Comparison of ENCODE assay signal across 8 cellular contexts in the genomic region with DNA sequence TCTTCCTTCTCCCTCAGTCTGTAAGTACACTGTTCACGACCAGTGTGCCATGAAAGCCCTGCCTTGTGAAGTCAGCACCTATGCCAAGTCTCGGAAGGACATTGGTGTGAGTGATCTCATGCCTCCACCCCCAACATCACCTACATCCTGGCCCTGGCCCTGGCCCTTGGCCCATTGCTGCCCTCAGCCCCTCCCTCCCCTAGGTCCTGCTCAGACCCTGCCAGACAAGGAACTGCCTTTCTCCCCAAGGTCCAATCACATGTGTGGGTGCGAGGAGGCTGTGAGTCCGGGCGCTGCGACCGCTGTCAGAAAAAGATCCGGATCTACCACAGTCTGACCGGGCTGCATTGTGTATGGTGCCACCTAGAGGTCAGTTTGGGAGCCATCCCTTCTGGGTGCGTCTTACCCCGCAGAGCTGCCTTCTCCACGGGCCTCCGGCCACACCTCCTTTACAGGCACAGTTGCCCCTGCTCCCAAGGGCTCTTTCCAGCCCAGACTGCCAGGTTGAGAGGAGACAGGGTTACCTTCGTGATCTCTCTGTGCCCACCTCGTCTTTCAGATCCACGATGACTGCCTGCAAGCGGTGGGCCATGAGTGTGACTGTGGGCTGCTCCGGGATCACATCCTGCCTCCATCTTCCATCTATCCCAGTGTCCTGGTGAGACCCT. TPM values are rescaled to one million over a fixed set of nuclear protein-coding genes. Genes with fewer than 3 reads are reported as not detected.
DNase-seq lines count a peak whose midpoint lies in the region; ATAC-seq lines count a peak whose summit lies in the region.

No MANE protein-coding gene starts in this region.

- peak; percentile 71 to 88 (median 78) for DNase-seq in CD8-positive, alpha-beta memory T cell
- DNase-seq in NCI-H748 treated with DMSO at 0.1 percent for 48 hours (lab: John Stamatoyannopoulos, UW) = peak; percentile 76
- DNase-seq in activated CD4-positive, alpha-beta memory T cell treated with anti-CD3 and anti-CD28 coated beads for 36 hours = peak; percentile 89
- peak; percentile 73 for DNase-seq in effector CD8-positive, alpha-beta T cell (lab: John Stamatoyannopoulos, UW)
- DNase-seq in memory B cell (ENCODE audit: low spot score in 2 of 2) = peak; percentile 81 to 85
- DNase-seq in stimulated activated CD8-positive, alpha-beta memory T cell treated with anti-CD3 and anti-CD28 coated beads, Interleukin-15, amount 100 ng/mL, for 24 hours (ENCODE audit: low read depth) = peak; percentile 44

- no peaks in the 10 kb centered on the region for H3K27me3 Mint-ChIP-seq in CD8-positive, alpha-beta memory T cell
- no peaks in the 10 kb centered on the region for H3K27me3 Mint-ChIP-seq in activated CD4-positive, alpha-beta memory T cell treated with anti-CD3 and anti-CD28 coated beads for 36 hours
- no peaks in the 10 kb centered on the region for H3K27me3 Mint-ChIP-seq in memory B cell

- H3K9me3 Mint-ChIP-seq in CD8-positive, alpha-beta memory T cell = no peaks in the 10 kb centered on the region
- no peaks in the 10 kb centered on the region for H3K9me3 Mint-ChIP-seq in activated CD4-positive, alpha-beta memory T cell treated with anti-CD3 and anti-CD28 coated beads for 36 hours
- H3K9me3 Mint-ChIP-seq in memory B cell = no peaks in the 10 kb centered on the region

- H3K9me3 ChIP-seq in CD8-positive, alpha-beta memory T cell (ENCODE audit: low read length) = no peaks in the 10 kb centered on the region

- peaks cover 9 to 97% (median 24%) of the 10 kb centered on the region in 3 donors for H3K36me3 Mint-ChIP-seq in CD8-positive, alpha-beta memory T cell
- H3K36me3 Mint-ChIP-seq in activated CD4-positive, alpha-beta memory T cell treated with anti-CD3 and anti-CD28 coated beads for 36 hours = peaks cover 72% of the 10 kb centered on the region
- H3K36me3 Mint-ChIP-seq in memory B cell = peaks cover 44% of the 10 kb centered on the region

- peaks cover 71% of the 10 kb centered on the region for H3K36me3 ChIP-seq in CD8-positive, alpha-beta memory T cell (ENCODE audit: insufficient read depth, low read length)

- CTCF ChIA-PET in CD8-positive, alpha-beta memory T cell (lab: Charles Lee) = interaction anchor here (0.6 to 11.4 kb wide), 29 partner anchors 10 to 730 kb away, joined by 3 to 96 read pairs (median 4); a partner anchor contains a TSS
- CTCF ChIA-PET in activated CD4-positive, alpha-beta memory T cell treated with anti-CD3 and anti-CD28 coated beads for 36 hours (lab: Charles Lee) = interaction anchor here (0.5 to 10.8 kb wide), 25 partner anchors 9 to 282 kb away, joined by 3 to 130 read pairs (median 5); a partner anchor contains a TSS

- H3K4me3 ChIP-seq in CD8-positive, alpha-beta memory T cell (ENCODE audit: low read length) = no peak overlapping the region

- intact Hi-C loops in activated CD4-positive, alpha-beta memory T cell treated with anti-CD3 and anti-CD28 coated beads for 36 hours (cut with micrococcal nuclease) = loop anchor here (1.0 kb wide), 1 partner anchor 10 kb away; no protein-coding TSS in a partner anchor

- peaks cover 60 to 80% (median 80%) of the 10 kb centered on the region in 3 donors for H3K4me1 Mint-ChIP-seq in CD8-positive, alpha-beta memory T cell
- peaks cover 78% of the 10 kb centered on the region for H3K4me1 Mint-ChIP-seq in activated CD4-positive, alpha-beta memory T cell treated with anti-CD3 and anti-CD28 coated beads for 36 hours (ENCODE audit: low read depth)
- H3K4me1 Mint-ChIP-seq in memory B cell = peaks cover 27% of the 10 kb centered on the region

- peak overlapping the region; percentile 67 to 97 (median 90) for H3K27ac Mint-ChIP-seq in CD8-positive, alpha-beta memory T cell
- H3K27ac Mint-ChIP-seq in activated CD4-positive, alpha-beta memory T cell treated with anti-CD3 and anti-CD28 coated beads for 36 hours = peak overlapping the region; percentile 55
- peak overlapping the region; percentile 66 for H3K27ac Mint-ChIP-seq in memory B cell

- POLR2A ChIA-PET in CD8-positive, alpha-beta memory T cell (lab: Charles Lee) = interaction anchor here (0.5 to 2.5 kb wide), 11 partner anchors 8 to 202 kb away, joined by 3 to 12 read pairs (median 5); a partner anchor contains a TSS
- POLR2A ChIA-PET in activated CD4-positive, alpha-beta memory T cell treated with anti-CD3 and anti-CD28 coated beads for 36 hours (lab: Charles Lee) = interaction anchor here (0.7 to 1.1 kb wide), 3 partner anchors 10 to 34 kb away, joined by 3 to 9 read pairs (median 3); a partner anchor contains a TSS

- peaks cover 71% of the 10 kb centered on the region for H3K4me1 ChIP-seq in CD8-positive, alpha-beta memory T cell (ENCODE audit: insufficient read depth, low read length)

- H3K27me3 ChIP-seq in CD8-positive, alpha-beta memory T cell (ENCODE audit: insufficient read depth, low read length, poor library complexity, severe bottlenecking) = no peaks in the 10 kb centered on the region

- ATAC-seq in GM19452 (IDR thresholded peaks at IDR 0.05; ENCODE audit: unreplicated experiment) (peak; percentile 98), HG03571 (IDR thresholded peaks at IDR 0.05; ENCODE audit: unreplicated experiment) (peak; percentile 85), memory B cell (ENCODE audit: low read depth) (peak; percentile 100)

- H3K4me3 Mint-ChIP-seq in CD8-positive, alpha-beta memory T cell = peak overlapping the region in 4 of 7 donors; percentile 24 to 60 (median 45)
- H3K4me3 Mint-ChIP-seq in activated CD4-positive, alpha-beta memory T cell treated with anti-CD3 and anti-CD28 coated beads for 36 hours = no peak overlapping the region
- peak overlapping the region; percentile 8 for H3K4me3 Mint-ChIP-seq in memory B cell

- no peak overlapping the region for H3K27ac ChIP-seq in CD8-positive, alpha-beta memory T cell (ENCODE audit: low read depth, low read length)

RNA-seq across cellular contexts. Expression of a gene that starts 9.2 kb away (rescaled TPM):
- 100 to 1,000 TPM; 221 to 236 TPM for total RNA-seq in CD8-positive, alpha-beta memory T cell
- 234 TPM for polyA plus RNA-seq in CD8-positive, alpha-beta memory T cell
- 100 to 1,000 TPM; 348 to 383 TPM for total RNA-seq in activated CD4-positive, alpha-beta memory T cell treated with anti-CD3 and anti-CD28 coated beads for 36 hours

RNA-seq across cellular contexts. Expression of a gene that starts 12.5 kb away (rescaled TPM):
- total RNA-seq in CD8-positive, alpha-beta memory T cell = 10 to 100 TPM; 35.8 to 38.4 TPM
- 80.8 TPM for polyA plus RNA-seq in CD8-positive, alpha-beta memory T cell
- total RNA-seq in activated CD4-positive, alpha-beta memory T cell treated with anti-CD3 and anti-CD28 coated beads for 36 hours = 10 to 100 TPM; 31.6 to 33.0 TPM

RNA-seq across cellular contexts. Expression of a gene that starts 25.6 kb away (rescaled TPM):
- total RNA-seq in CD8-positive, alpha-beta memory T cell = under 1 TPM; 0.28 to 0.33 TPM
- polyA plus RNA-seq in CD8-positive, alpha-beta memory T cell = not detected
- 1 to 10 TPM in 1 of 2 experiments, under 1 TPM in 1; 0.94 to 1.5 TPM for total RNA-seq in activated CD4-positive, alpha-beta memory T cell treated with anti-CD3 and anti-CD28 coated beads for 36 hours

RNA-seq across cellular contexts. Expression of a gene that starts 26.4 kb away (rescaled TPM):
- 100 to 1,000 TPM; 117 to 125 TPM for total RNA-seq in CD8-positive, alpha-beta memory T cell
- polyA plus RNA-seq in CD8-positive, alpha-beta memory T cell = 8.2 TPM
- 100 to 1,000 TPM; 121 to 127 TPM for total RNA-seq in activated CD4-positive, alpha-beta memory T cell treated with anti-CD3 and anti-CD28 coated beads for 36 hours

RNA-seq across cellular contexts. Expression of a gene that starts 33.7 kb away (rescaled TPM):
- 10 to 100 TPM; 36.6 to 38.3 TPM for total RNA-seq in CD8-positive, alpha-beta memory T cell
- polyA plus RNA-seq in CD8-positive, alpha-beta memory T cell = 68.5 TPM
- 10 to 100 TPM; 44.8 to 46.4 TPM for total RNA-seq in activated CD4-positive, alpha-beta memory T cell treated with anti-CD3 and anti-CD28 coated beads for 36 hours
